1 cellular context compared by ENCODE assay signal in the genomic region with DNA sequence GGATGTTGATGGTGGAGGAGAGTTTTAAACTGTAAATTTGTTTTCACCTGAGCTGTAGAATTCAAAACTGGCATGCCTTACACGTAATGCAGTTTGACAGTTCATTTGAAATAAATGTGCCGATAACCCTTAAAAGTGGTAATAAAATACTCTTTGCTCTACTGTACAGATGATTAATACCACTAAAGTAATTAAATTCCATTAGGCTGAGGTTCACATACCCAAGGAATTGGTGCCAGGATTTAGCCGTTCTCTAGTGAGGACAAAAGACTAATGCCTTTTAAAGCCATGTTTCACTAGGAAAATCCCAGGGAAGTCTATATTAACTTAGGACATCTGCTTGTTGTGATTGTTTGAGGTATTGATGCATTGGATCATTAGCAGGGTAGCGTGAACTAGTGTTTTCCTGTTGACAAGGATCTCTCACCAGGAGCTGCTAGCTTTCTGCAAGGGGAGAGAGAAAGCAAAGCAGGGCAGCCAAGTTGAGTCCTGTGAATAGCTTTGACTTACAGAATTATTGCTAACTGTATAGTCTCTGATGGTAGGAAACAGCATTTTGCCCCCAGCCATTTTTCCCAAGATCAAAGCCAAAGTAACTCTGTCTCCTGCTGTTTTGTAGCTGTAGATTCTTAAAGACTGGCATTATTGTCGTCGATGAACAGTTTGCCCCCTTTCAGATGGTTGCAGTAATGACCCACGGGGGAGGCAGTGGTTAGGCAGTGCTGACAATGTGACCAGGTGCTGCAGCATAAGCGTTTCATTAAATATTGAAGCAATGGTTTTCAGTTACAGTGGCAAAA.
TF ChIP-seq lines count a peak whose summit lies in the region.

No MANE protein-coding gene starts in this region.

TF ChIP-seq in H1, 55 proteins besides CTCF, POLR2A, EP300 and RAD21 (continued from another document):
- TF ChIP-seq CHD7 (IDR thresholded peaks at IDR 0.05; ENCODE audit: insufficient replicate concordance, low read length) (no peak), FOSL1 (IDR thresholded peaks at IDR 0.05; ENCODE audit: insufficient read depth, low read depth, low read length) (no peak), MAX (IDR thresholded peaks at IDR 0.05) (no peak), HDAC2 (IDR thresholded peaks at IDR 0.05; ENCODE audit: borderline replicate concordance in 1 of 2, low read depth in 2 of 2, low read length in 2 of 2) (no peak), CHD1 (IDR thresholded peaks at IDR 0.05; ENCODE audit: low read depth, low read length) (no peak), EGR1 (IDR thresholded peaks at IDR 0.05; ENCODE audit: borderline replicate concordance, low read depth, low read length) (no peak), GABPA (IDR thresholded peaks at IDR 0.05; ENCODE audit: borderline replicate concordance, insufficient read depth, low read length) (no peak)
